Comparison of ENCODE assay signal across 20 cellular contexts in the genomic region with DNA sequence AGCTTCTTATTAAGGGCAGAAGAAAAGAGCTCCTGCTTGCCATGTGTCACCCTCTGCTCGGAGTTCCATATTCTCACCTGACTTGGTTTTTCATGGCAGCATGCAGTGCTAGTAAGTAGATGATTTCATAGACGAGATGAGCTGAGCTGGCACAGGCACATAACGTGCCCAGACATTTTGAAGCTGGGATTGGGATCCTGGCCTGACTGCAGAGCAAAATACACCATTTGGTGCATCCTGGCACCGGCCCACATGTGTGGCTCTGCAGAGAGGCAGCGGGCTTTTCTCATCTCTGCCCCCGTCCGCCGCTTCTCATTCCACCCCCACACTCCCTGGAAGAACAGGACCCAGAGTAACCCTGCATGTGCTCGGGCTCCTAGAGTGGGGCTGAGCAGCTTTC. TPM values are rescaled to one million over a fixed set of nuclear protein-coding genes. Genes with fewer than 3 reads are reported as not detected.
DNase-seq lines count a peak whose midpoint lies in the region; ATAC-seq, FAIRE-seq and TF ChIP-seq lines count a peak whose summit lies in the region.
"Had no signal": no experiment of that assay in that cellular context is flagged by ENCODE, and none has a peak within 500 bp of the region (broad histone marks: within the 10 kb centered on the region; RNA-seq: fewer than 3 reads in every experiment).

No MANE protein-coding gene starts in this region.

- H3K9me2 ChIP-seq in GM23338 (ENCODE audit: insufficient read depth), result no peaks in the 10 kb centered on the region

- no peaks in the 10 kb centered on the region for H3K27me3 ChIP-seq in CD4-positive, alpha-beta T cell (ENCODE audit: control insufficient read depth, insufficient read depth, low read length)
- H3K27me3 ChIP-seq in GM23338 (ENCODE audit: insufficient read depth) (no peaks in the 10 kb centered on the region), bronchial epithelial cell (ENCODE audit: control insufficient read depth, insufficient read depth, low read length) (no peaks in the 10 kb centered on the region), Peyer's patch (no peaks in the 10 kb centered on the region)
- H3K27me3 ChIP-seq in naive thymus-derived CD4-positive, alpha-beta T cell (ENCODE audit: control insufficient read depth in 2 of 2, insufficient read depth in 2 of 2, low read length in 2 of 2), result no peaks in the 10 kb centered on the region
- H3K27me3 ChIP-seq: BLaER1, tibial artery had no signal

- POLR2A ChIA-PET in CD4-positive, alpha-beta T cell (lab: Charles Lee), result interaction anchor here (1.3 kb wide), 1 partner anchor 15 kb away, joined by 5 read pairs; no protein-coding TSS in a partner anchor
- POLR2A ChIA-PET in naive thymus-derived CD4-positive, alpha-beta T cell (lab: Charles Lee), result interaction anchor here (1.1 to 2.9 kb wide), 2 partner anchors 12 to 15 kb away, joined by 3 to 11 read pairs; no protein-coding TSS in a partner anchor

- peak; percentile 18 for FAIRE-seq in bronchial epithelial cell (lab: Jason Lieb, UNC)

- H3K27ac Mint-ChIP-seq in CD4-positive, alpha-beta T cell, result peak overlapping the region; percentile 76
- no peak overlapping the region for H3K27ac Mint-ChIP-seq in GM23338
- H3K27ac Mint-ChIP-seq in naive thymus-derived CD4-positive, alpha-beta T cell, result peak overlapping the region in 6 of 9 donors; percentile 16 to 83 (median 78)
- H3K27ac Mint-ChIP-seq: progenitor cell of endocrine pancreas had no signal

- peaks cover 30% of the 10 kb centered on the region for H3K4me1 Mint-ChIP-seq in CD4-positive, alpha-beta T cell (ENCODE audit: low read depth)
- no peaks in the 10 kb centered on the region for H3K4me1 Mint-ChIP-seq in GM23338
- H3K4me1 Mint-ChIP-seq in naive thymus-derived CD4-positive, alpha-beta T cell, result peaks cover 0 to 49% (median 28%) of the 10 kb centered on the region in 7 donors

- H3K4me3 ChIP-seq in GM23338, result no peak overlapping the region
- no peak overlapping the region for H3K4me3 ChIP-seq in bronchial epithelial cell (ENCODE audit: low read depth, low read length)
- no peak overlapping the region for H3K4me3 ChIP-seq in naive thymus-derived CD4-positive, alpha-beta T cell (ENCODE audit: low read length)
- H3K4me3 ChIP-seq in Peyer's patch, result no peak overlapping the region
- H3K4me3 ChIP-seq: BLaER1, GM23248, SK-N-MC, tibial artery had no signal

- intact Hi-C loops in CD4-positive, alpha-beta T cell (cut with DNase I, micrococcal nuclease), result no loop called here
- intact Hi-C loops in naive thymus-derived CD4-positive, alpha-beta T cell (cut with micrococcal nuclease), result no loop called here

- DNase-seq in CD4-positive, alpha-beta T cell, result no peak
- DNase-seq in GM23338 (ENCODE audit: low spot score) (no peak), bronchial epithelial cell (ENCODE audit: low read depth) (peak; percentile 68), Peyer's patch (no peak), T1000 (lab: John Stamatoyannopoulos, UW) (no peak)
- DNase-seq in naive thymus-derived CD4-positive, alpha-beta T cell, result no peak
- DNase-seq: activated CD4-positive, alpha-beta T cell treated with anti-CD3 and anti-CD28 coated beads for 48 hours; activated naive CD4-positive, alpha-beta T cell treated with anti-CD3 and anti-CD28 coated beads, Interleukin-2, amount 50 U/mL, for 16 hours; effector CD8-positive, alpha-beta T cell; IMR-90; NCI-H1930; NCI-H524 treated with DMSO at 0.1 percent for 48 hours; OCI-M1; tibial artery had no signal

- CTCF ChIA-PET in CD4-positive, alpha-beta T cell (lab: Charles Lee), result interaction anchor here (1.1 kb wide), 1 partner anchor 11 kb away, joined by 3 read pairs; no protein-coding TSS in a partner anchor
- CTCF ChIA-PET in naive thymus-derived CD4-positive, alpha-beta T cell (lab: Charles Lee), result no interaction called here

- TF ChIP-seq CTCF in CD4-positive, alpha-beta T cell (IDR thresholded peaks at IDR 0.05), result no peak
- no peak for TF ChIP-seq CTCF in GM23338 (conservative IDR thresholded peaks at IDR 0.05; ENCODE audit: low read depth in 2 of 2)
- no peak for TF ChIP-seq CTCF in bronchial epithelial cell (IDR thresholded peaks at IDR 0.05; ENCODE audit: insufficient read depth, low read length, severe bottlenecking)
- TF ChIP-seq CTCF in Peyer's patch (IDR thresholded peaks at IDR 0.05), result no peak

- no peak overlapping the region for H3K27ac ChIP-seq in CD4-positive, alpha-beta T cell (ENCODE audit: low read depth, low read length)
- H3K27ac ChIP-seq in GM23338 (ENCODE audit: low read depth), result 0 out of 2 replicates have a peak overlapping the region, but pooled peaks have one; percentile 26
- no peak overlapping the region for H3K27ac ChIP-seq in naive thymus-derived CD4-positive, alpha-beta T cell (ENCODE audit: low read depth, low read length)
- H3K27ac ChIP-seq in Peyer's patch, result no peak overlapping the region
- H3K27ac ChIP-seq: BLaER1, GM23248, SK-N-MC had no signal

- no peaks in the 10 kb centered on the region for H3K79me2 ChIP-seq in GM23338 (replicated peaks; ENCODE audit: insufficient read depth)

- H3K9me3 ChIP-seq in CD4-positive, alpha-beta T cell (ENCODE audit: control insufficient read depth, low read length), result no peaks in the 10 kb centered on the region
- H3K9me3 ChIP-seq in naive thymus-derived CD4-positive, alpha-beta T cell (ENCODE audit: control insufficient read depth in 2 of 3, low read length in 3 of 3), result no peaks in the 10 kb centered on the region
- no peaks in the 10 kb centered on the region for H3K9me3 ChIP-seq in Peyer's patch
- H3K9me3 ChIP-seq: BLaER1, tibial artery had no signal

- ATAC-seq in CD4-positive, alpha-beta T cell (ENCODE audit: poor library complexity), result no peak
- ATAC-seq in GM23338 (no peak; the same call in 2 of the 3 replicates), HG03571 (IDR thresholded peaks at IDR 0.05; ENCODE audit: unreplicated experiment) (no peak), GM21619 (IDR thresholded peaks at IDR 0.05; ENCODE audit: unreplicated experiment) (no peak)
- ATAC-seq in naive thymus-derived CD4-positive, alpha-beta T cell, result no peak

- no peaks in the 10 kb centered on the region for H3K9me3 Mint-ChIP-seq in CD4-positive, alpha-beta T cell
- H3K9me3 Mint-ChIP-seq in GM23338, result no peaks in the 10 kb centered on the region
- no peaks in the 10 kb centered on the region for H3K9me3 Mint-ChIP-seq in naive thymus-derived CD4-positive, alpha-beta T cell

- H3K36me3 Mint-ChIP-seq in CD4-positive, alpha-beta T cell (ENCODE audit: low read depth), result peaks cover 94% of the 10 kb centered on the region
- H3K36me3 Mint-ChIP-seq in GM23338 (ENCODE audit: low read depth), result peaks cover 28% of the 10 kb centered on the region
- H3K36me3 Mint-ChIP-seq in naive thymus-derived CD4-positive, alpha-beta T cell, result peaks cover 4 to 56% (median 25%) of the 10 kb centered on the region in 5 donors

- H4K20me1 ChIP-seq in GM23338 (replicated peaks; ENCODE audit: insufficient read depth), result peaks cover 3% of the 10 kb centered on the region; the same call in 1 of the 2 replicates

- H2AFZ ChIP-seq in GM23338, result no peak overlapping the region
- H2AFZ ChIP-seq: GM23248 had no signal

- H3K4me2 ChIP-seq in GM23338, result no peak overlapping the region
- H3K4me2 ChIP-seq: BLaER1 had no signal

- TF ChIP-seq POLR2A in Peyer's patch (IDR thresholded peaks at IDR 0.05), result no peak

- no peak overlapping the region for H3K4me3 Mint-ChIP-seq in CD4-positive, alpha-beta T cell
- no peak overlapping the region for H3K4me3 Mint-ChIP-seq in GM23338
- no peak overlapping the region for H3K4me3 Mint-ChIP-seq in naive thymus-derived CD4-positive, alpha-beta T cell

- H3F3A ChIP-seq in GM23338 (replicated peaks; ENCODE audit: low read depth), result no peaks in the 10 kb centered on the region

- H3K4me1 ChIP-seq in GM23338 (ENCODE audit: insufficient read depth) (no peaks in the 10 kb centered on the region), Peyer's patch (no peaks in the 10 kb centered on the region)
- no peaks in the 10 kb centered on the region for H3K4me1 ChIP-seq in naive thymus-derived CD4-positive, alpha-beta T cell (ENCODE audit: control insufficient read depth in 2 of 2, insufficient read depth in 2 of 2, low read length in 2 of 2)

- H3K27me3 Mint-ChIP-seq in CD4-positive, alpha-beta T cell, result no peaks in the 10 kb centered on the region
- peaks cover 3% of the 10 kb centered on the region for H3K27me3 Mint-ChIP-seq in GM23338 (ENCODE audit: insufficient read depth, low read depth, poor library complexity)
- no peaks in the 10 kb centered on the region for H3K27me3 Mint-ChIP-seq in naive thymus-derived CD4-positive, alpha-beta T cell
- H3K27me3 Mint-ChIP-seq: progenitor cell of endocrine pancreas had no signal

- H3K36me3 ChIP-seq in GM23338 (ENCODE audit: insufficient read depth) (peaks cover 16% of the 10 kb centered on the region), bronchial epithelial cell (ENCODE audit: control insufficient read depth, insufficient read depth, low read length) (peaks cover 7% of the 10 kb centered on the region), Peyer's patch (peaks cover 0 to 89% (median 0%) of the 10 kb centered on the region in 3 donors)
- H3K36me3 ChIP-seq in naive thymus-derived CD4-positive, alpha-beta T cell (ENCODE audit: control insufficient read depth in 2 of 3, insufficient read depth in 3 of 3, low read length in 3 of 3), result peaks cover 0 to 92% (median 0%) of the 10 kb centered on the region in 3 experiments

TF ChIP-seq in GM23338, 12 proteins besides CTCF, POLR2A, EP300 and RAD21 (continues in another document):
- TF ChIP-seq NANOG (IDR thresholded peaks at IDR 0.05; ENCODE audit: borderline replicate concordance), result no peak
- TF ChIP-seq ZNF331 (CRISPR knock-in tag; IDR thresholded peaks at IDR 0.05; ENCODE audit: low read depth), result no peak

RNA-seq across cellular contexts. Expression of a gene that starts 24.8 kb away (rescaled TPM):
- 100 to 1,000 TPM; 159 to 161 TPM for total RNA-seq in CD4-positive, alpha-beta T cell
- 20.3 and 22.0 TPM in 2 replicates for total RNA-seq in GM23338 (2014; rRNA removed; shearing (Covaris generic))
- polyA plus RNA-seq in GM23338 (2016; fragmentation: Nextera tagmentation; extraction: Ambion mirVana), result 9.8 and 11.9 TPM in 2 replicates
- total RNA-seq in bronchial epithelial cell (16.3 and 28.2 TPM in 2 replicates), Peyer's patch (1,000 to 10,000 TPM in 1 of 4 donors, 100 to 1,000 TPM in 1, 10 to 100 TPM in 2; 46.4 to 1,083 (median 189) TPM)
- total RNA-seq in naive thymus-derived CD4-positive, alpha-beta T cell, result 100 to 1,000 TPM in 4 of 5 experiments, 10 to 100 TPM in 1; 61.3 to 216 (median 111) TPM
- polyA plus RNA-seq in naive thymus-derived CD4-positive, alpha-beta T cell, result 10 to 100 TPM; 54.0 to 81.6 TPM

RNA-seq across cellular contexts. Expression of a gene that starts 49.8 kb away (rescaled TPM):
- total RNA-seq in CD4-positive, alpha-beta T cell, result not detected
- total RNA-seq in GM23338 (2014; rRNA removed; shearing (Covaris generic)), result 0.89 TPM in 1 of 2 replicates, not detected in the other
- 0.47 and 1.1 TPM in 2 replicates for polyA plus RNA-seq in GM23338 (2016; fragmentation: Nextera tagmentation; extraction: Ambion mirVana)
- not detected in 2 replicates for total RNA-seq in bronchial epithelial cell
- total RNA-seq in naive thymus-derived CD4-positive, alpha-beta T cell, result under 1 TPM in 1 of 5 experiments, not detected in 4; 0.61 TPM
- under 1 TPM in 1 of 2 donors, not detected in 1; 0.25 TPM for polyA plus RNA-seq in naive thymus-derived CD4-positive, alpha-beta T cell
- total RNA-seq in Peyer's patch, result 1 to 10 TPM in 1 of 4 donors, not detected in 3; 4.0 TPM
- total RNA-seq: GM23248, IMR-90 had no signal
- polyA plus RNA-seq: GM23248, IMR-90 had no signal
